15 cellular contexts compared by ENCODE assay signal in the genomic region with DNA sequence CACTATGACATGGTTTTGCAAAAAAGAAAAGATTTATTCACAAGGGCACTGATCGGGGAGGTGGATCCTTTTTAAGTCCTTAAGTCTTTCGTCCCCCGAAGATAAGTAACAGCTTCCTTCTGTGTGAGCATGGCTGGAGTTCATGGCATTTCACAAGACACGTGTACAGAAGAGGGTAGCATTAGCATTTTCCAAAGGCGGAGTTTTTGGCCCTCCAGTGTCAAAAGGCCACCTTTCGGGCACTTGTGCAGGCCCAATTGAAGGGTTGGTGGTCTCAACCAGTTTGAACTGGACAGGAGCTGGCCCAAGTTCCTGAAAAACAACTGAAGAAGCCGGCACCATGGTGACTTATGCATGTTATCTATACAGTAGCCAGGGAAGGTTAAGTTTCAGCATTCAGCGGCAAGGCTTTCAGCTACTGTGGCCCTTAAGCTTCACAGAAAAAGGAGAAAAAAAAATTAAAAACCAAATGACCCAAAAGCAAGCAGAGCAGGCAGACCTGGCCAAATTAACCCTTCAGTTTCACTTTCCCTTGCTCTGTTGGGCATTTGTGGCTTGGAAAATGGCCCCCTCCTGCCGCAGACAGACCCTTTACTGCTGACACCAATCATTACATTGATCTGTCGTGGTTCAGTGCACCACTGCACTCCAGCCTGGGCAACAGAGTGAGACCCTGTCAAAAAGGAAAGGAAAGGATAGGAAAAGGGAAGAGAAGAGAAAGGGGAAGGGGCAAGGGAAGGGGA.
"Had no signal": no experiment of that assay in that cellular context is flagged by ENCODE, and none has a peak within 500 bp of the region (broad histone marks: within the 10 kb centered on the region; RNA-seq: fewer than 3 reads in every experiment).

No MANE protein-coding gene starts in this region.

- H3K27ac Mint-ChIP-seq: activated naive CD8-positive, alpha-beta T cell treated with anti-CD3 and anti-CD28 coated beads, Interleukin-2, amount 10 ng/mL, durations not matched to agents 7 days and 5 days; mesothelial cell of epicardium had no signal

- H3K9me3 ChIP-seq: ascending aorta, gastroesophageal sphincter, neutrophil, tibial nerve had no signal

- H3K9me3 Mint-ChIP-seq: activated naive CD8-positive, alpha-beta T cell treated with anti-CD3 and anti-CD28 coated beads, Interleukin-2, amount 10 ng/mL, durations not matched to agents 7 days and 5 days; mesothelial cell of epicardium had no signal

- H3K4me3 ChIP-seq: ascending aorta, gastroesophageal sphincter, tibial nerve had no signal

- H3K36me3 Mint-ChIP-seq: activated naive CD8-positive, alpha-beta T cell treated with anti-CD3 and anti-CD28 coated beads, Interleukin-2, amount 10 ng/mL, durations not matched to agents 7 days and 5 days had no signal

- H3K27ac ChIP-seq: ascending aorta, epithelial cell of prostate, gastroesophageal sphincter, neutrophil, tibial nerve had no signal

- FAIRE-seq: kidney, small intestine had no signal

- ATAC-seq: gastroesophageal sphincter had no signal

- H3K4me1 ChIP-seq: ascending aorta, gastroesophageal sphincter, tibial nerve had no signal

- H3K4me1 Mint-ChIP-seq: activated naive CD8-positive, alpha-beta T cell treated with anti-CD3 and anti-CD28 coated beads, Interleukin-2, amount 10 ng/mL, durations not matched to agents 7 days and 5 days had no signal

- H3K27me3 ChIP-seq: ascending aorta, gastroesophageal sphincter, neutrophil, tibial nerve had no signal

- H3K4me3 Mint-ChIP-seq: activated naive CD8-positive, alpha-beta T cell treated with anti-CD3 and anti-CD28 coated beads, Interleukin-2, amount 10 ng/mL, durations not matched to agents 7 days and 5 days; mesothelial cell of epicardium had no signal

- DNase-seq: activated CD4-positive, alpha-beta T cell treated with anti-CD3 and anti-CD28 coated beads, Interleukin-2, amount 50 U/mL, for 4 hours; activated CD4-positive, CD25-positive, alpha-beta regulatory T cell treated with anti-CD3 and anti-CD28 coated beads, Interleukin-2, amount 50 U/mL, for 72 hours; activated gamma-delta T cell; activated naive CD8-positive, alpha-beta T cell treated with anti-CD3 and anti-CD28 coated beads, Interleukin-2, amount 10 ng/mL, durations not matched to agents 7 days and 5 days; activated T-cell treated with anti-CD3 and anti-CD28 coated beads, Interleukin-2, amount 50 U/mL, for 1 hour; caudate nucleus; effector memory CD4-positive, alpha-beta T cell; kidney; small intestine had no signal

- H3K36me3 ChIP-seq: neutrophil had no signal
